9 cellular contexts compared by ENCODE assay signal in the genomic region with DNA sequence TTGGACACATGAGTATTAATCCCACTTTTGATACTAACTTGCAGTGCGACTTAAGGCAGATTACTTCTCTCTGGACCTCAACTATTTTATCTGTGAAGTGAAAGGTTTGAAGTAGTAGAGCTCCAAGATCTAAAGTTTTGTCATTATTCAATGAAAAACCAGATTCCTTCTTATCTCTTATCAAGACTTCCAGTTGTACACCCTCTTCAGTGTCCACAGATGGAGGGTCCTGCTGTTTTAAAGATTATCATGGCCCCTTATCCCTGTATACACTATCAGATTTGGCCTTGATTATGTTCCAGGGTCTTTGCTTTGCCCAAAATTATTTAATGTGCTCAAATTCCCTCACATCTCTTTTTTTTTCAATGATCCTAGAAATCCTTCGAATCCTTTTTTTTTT. TPM values are rescaled to one million over a fixed set of nuclear protein-coding genes. Genes with fewer than 3 reads are reported as not detected.
DNase-seq lines count a peak whose midpoint lies in the region; TF ChIP-seq lines count a peak whose summit lies in the region.
"Had no signal": no experiment of that assay in that cellular context is flagged by ENCODE, and none has a peak within 500 bp of the region (broad histone marks: within the 10 kb centered on the region; RNA-seq: fewer than 3 reads in every experiment).

No MANE protein-coding gene starts in this region.

- POLR2A ChIA-PET in HEK293 (lab: Yijun Ruan, JAX): interaction anchor here (1.8 to 3.4 kb wide), 3 partner anchors 8 to 78 kb away, joined by 9 to 35 read pairs (median 13); a partner anchor contains a TSS

- no peaks in the 10 kb centered on the region for H3K9me2 ChIP-seq in hepatocyte (replicated peaks; ENCODE audit: insufficient read depth)

- H3K27ac ChIP-seq in HEK293 (ENCODE audit: extremely low read depth, low read depth, low read length): no peak overlapping the region
- no peak overlapping the region for H3K27ac ChIP-seq in WERI-Rb-1
- H3K27ac ChIP-seq in hepatocyte: peak overlapping the region; percentile 78
- peak overlapping the region in 5 of 21 experiments; percentile 89 to 97 (median 97) for H3K27ac ChIP-seq in skin epidermis

- DNase-seq in WERI-Rb-1 (no peak), hepatocyte (ENCODE audit: low spot score) (no peak), NCI-H226 (no peak), LoVo (ENCODE audit: low spot score) (no peak), GM19238 (ENCODE audit: insufficient read length, low spot score) (no peak), H4 (ENCODE audit: low spot score) (no peak)

- 75% methylated on average over 2 of the region's 2 CpGs for WGBS in hepatocyte (ENCODE audit: low lambda C conversion rate, missing lambda C conversion rate)

- TF ChIP-seq CTCF in HEK293 (tag by site-specific recombination; IDR thresholded peaks at IDR 0.05) (no peak), WERI-Rb-1 (IDR thresholded peaks at IDR 0.05; ENCODE audit: low read depth, low read length) (no peak), hepatocyte (IDR thresholded peaks at IDR 0.05; ENCODE audit: poor library complexity) (no peak)

- H3K4me2 ChIP-seq in hepatocyte: peak overlapping the region; percentile 79

- H3K4me3 ChIP-seq in HEK293 (ENCODE audit: low read depth, low read length): peak overlapping the region; percentile 100
- peak overlapping the region; percentile 95 for H3K4me3 ChIP-seq in WERI-Rb-1 (ENCODE audit: low read depth, low read length)
- H3K4me3 ChIP-seq in hepatocyte: peak overlapping the region; percentile 31
- H3K4me3 ChIP-seq in skin epidermis: peak overlapping the region in 6 of 7 experiments; percentile 77 to 100 (median 98)

- H3K9me3 ChIP-seq in HEK293 (ENCODE audit: control insufficient read depth, insufficient read depth, low read depth, low read length) (no peaks in the 10 kb centered on the region), WERI-Rb-1 (ENCODE audit: severe bottlenecking) (no peaks in the 10 kb centered on the region), hepatocyte (ENCODE audit: low read depth) (no peaks in the 10 kb centered on the region)

- peaks cover 11% of the 10 kb centered on the region for H4K20me1 ChIP-seq in hepatocyte (ENCODE audit: insufficient read depth, poor library complexity, severe bottlenecking)

- peaks cover 83% of the 10 kb centered on the region for H3K79me2 ChIP-seq in hepatocyte

- H3K4me1 ChIP-seq in HEK293 (ENCODE audit: control insufficient read depth, insufficient read depth, low read length) (no peaks in the 10 kb centered on the region), hepatocyte (ENCODE audit: insufficient read depth) (peaks cover 10% of the 10 kb centered on the region)

- H3K36me3 ChIP-seq in HEK293 (ENCODE audit: control insufficient read depth in 2 of 2, insufficient read depth in 1 of 2, low read length in 2 of 2) (peaks cover 9 to 12% of the 10 kb centered on the region in 2 experiments; a peak in 2 of 3 replicates), WERI-Rb-1 (peaks cover 32% of the 10 kb centered on the region), hepatocyte (replicated peaks; ENCODE audit: insufficient read depth, low read depth) (no peaks in the 10 kb centered on the region)

- H3K27me3 ChIP-seq in WERI-Rb-1 (ENCODE audit: insufficient read depth, low read depth, severe bottlenecking) (no peaks in the 10 kb centered on the region), hepatocyte (no peaks in the 10 kb centered on the region)

- H2AFZ ChIP-seq in hepatocyte: peak overlapping the region; percentile 14

- CTCF ChIA-PET in HEK293 (lab: Yijun Ruan, JAX): interaction anchor here (0.9 to 4.7 kb wide), 5 partner anchors 9 to 306 kb away, joined by 3 to 19 read pairs (median 6); no protein-coding TSS in a partner anchor

TF ChIP-seq in HEK293, 187 proteins besides CTCF, POLR2A, EP300 and RAD21:
- TF ChIP-seq ZNF2 (tag by site-specific recombination; IDR thresholded peaks at IDR 0.05) (no peak), ZNF747 (tag by site-specific recombination; IDR thresholded peaks at IDR 0.05) (no peak), MZF1 (tag by site-specific recombination; IDR thresholded peaks at IDR 0.05; ENCODE audit: borderline replicate concordance) (no peak), ZNF211 (tag by site-specific recombination; IDR thresholded peaks at IDR 0.05; ENCODE audit: low read depth) (no peak), ZNF221 (tag by site-specific recombination; IDR thresholded peaks at IDR 0.05; ENCODE audit: borderline replicate concordance) (no peak), TRIM28 (IDR thresholded peaks at IDR 0.05; ENCODE audit: borderline replicate concordance, low read length) (no peak), GLI4 (tag by site-specific recombination; IDR thresholded peaks at IDR 0.05) (no peak), ZNF76 (tag by site-specific recombination; IDR thresholded peaks at IDR 0.05; ENCODE audit: borderline replicate concordance, low read depth) (no peak)
- TF ChIP-seq, protein P1, sequence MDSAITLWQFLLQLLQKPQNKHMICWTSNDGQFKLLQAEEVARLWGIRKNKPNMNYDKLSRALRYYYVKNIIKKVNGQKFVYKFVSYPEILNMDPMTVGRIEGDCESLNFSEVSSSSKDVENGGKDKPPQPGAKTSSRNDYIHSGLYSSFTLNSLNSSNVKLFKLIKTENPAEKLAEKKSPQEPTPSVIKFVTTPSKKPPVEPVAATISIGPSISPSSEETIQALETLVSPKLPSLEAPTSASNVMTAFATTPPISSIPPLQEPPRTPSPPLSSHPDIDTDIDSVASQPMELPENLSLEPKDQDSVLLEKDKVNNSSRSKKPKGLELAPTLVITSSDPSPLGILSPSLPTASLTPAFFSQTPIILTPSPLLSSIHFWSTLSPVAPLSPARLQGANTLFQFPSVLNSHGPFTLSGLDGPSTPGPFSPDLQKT (IDR thresholded peaks at IDR 0.05; ENCODE audit: borderline replicate concordance, low read depth, low read length): no peak
- TF ChIP-seq, protein P2, sequence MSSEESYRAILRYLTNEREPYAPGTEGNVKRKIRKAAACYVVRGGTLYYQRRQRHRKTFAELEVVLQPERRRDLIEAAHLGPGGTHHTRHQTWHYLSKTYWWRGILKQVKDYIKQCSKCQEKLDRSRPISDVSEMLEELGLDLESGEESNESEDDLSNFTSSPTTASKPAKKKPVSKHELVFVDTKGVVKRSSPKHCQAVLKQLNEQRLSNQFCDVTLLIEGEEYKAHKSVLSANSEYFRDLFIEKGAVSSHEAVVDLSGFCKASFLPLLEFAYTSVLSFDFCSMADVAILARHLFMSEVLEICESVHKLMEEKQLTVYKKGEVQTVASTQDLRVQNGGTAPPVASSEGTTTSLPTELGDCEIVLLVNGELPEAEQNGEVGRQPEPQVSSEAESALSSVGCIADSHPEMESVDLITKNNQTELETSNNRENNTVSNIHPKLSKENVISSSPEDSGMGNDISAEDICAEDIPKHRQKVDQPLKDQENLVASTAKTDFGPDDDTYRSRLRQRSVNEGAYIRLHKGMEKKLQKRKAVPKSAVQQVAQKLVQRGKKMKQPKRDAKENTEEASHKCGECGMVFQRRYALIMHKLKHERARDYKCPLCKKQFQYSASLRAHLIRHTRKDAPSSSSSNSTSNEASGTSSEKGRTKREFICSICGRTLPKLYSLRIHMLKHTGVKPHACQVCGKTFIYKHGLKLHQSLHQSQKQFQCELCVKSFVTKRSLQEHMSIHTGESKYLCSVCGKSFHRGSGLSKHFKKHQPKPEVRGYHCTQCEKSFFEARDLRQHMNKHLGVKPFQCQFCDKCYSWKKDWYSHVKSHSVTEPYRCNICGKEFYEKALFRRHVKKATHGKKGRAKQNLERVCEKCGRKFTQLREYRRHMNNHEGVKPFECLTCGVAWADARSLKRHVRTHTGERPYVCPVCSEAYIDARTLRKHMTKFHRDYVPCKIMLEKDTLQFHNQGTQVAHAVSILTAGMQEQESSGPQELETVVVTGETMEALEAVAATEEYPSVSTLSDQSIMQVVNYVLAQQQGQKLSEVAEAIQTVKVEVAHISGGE (tag by site-specific recombination; conservative IDR thresholded peaks at IDR 0.05; ENCODE audit: low read depth): no peak

RNA-seq across cellular contexts. Expression of a gene that starts 1.1 kb away (rescaled TPM):
- total RNA-seq in hepatocyte: 5.7 and 12.6 TPM in 2 replicates
- polyA plus RNA-seq in hepatocyte: 11.9 and 15.2 TPM in 2 replicates
- 1.5 and 5.8 TPM in 2 replicates for total RNA-seq in H4 (2014; rRNA removed; shearing (Covaris generic))

RNA-seq across cellular contexts. Expression of a gene that starts 1.3 kb away (rescaled TPM):
- 94.6 and 102 TPM in 2 replicates for total RNA-seq in hepatocyte
- polyA plus RNA-seq in hepatocyte: 192 and 201 TPM in 2 replicates
- total RNA-seq in H4 (2014; rRNA removed; shearing (Covaris generic)): 172 and 184 TPM in 2 replicates

RNA-seq across cellular contexts. Expression of a gene that starts 16.6 kb away (rescaled TPM):
- 0.32 and 0.40 TPM in 2 replicates for total RNA-seq in hepatocyte
- polyA plus RNA-seq in hepatocyte: 0.12 TPM in 1 of 2 replicates, not detected in the other
- 0.04 and 0.08 TPM in 2 replicates for total RNA-seq in H4 (2014; rRNA removed; shearing (Covaris generic))

RNA-seq across cellular contexts. Expression of a gene that starts 28.1 kb away (rescaled TPM):
- total RNA-seq in hepatocyte: 2.5 and 6.9 TPM in 2 replicates
- 3.8 and 4.5 TPM in 2 replicates for polyA plus RNA-seq in hepatocyte
- not detected in 2 replicates for total RNA-seq in H4 (2014; rRNA removed; shearing (Covaris generic))
- total RNA-seq: NCI-H460 had no signal

RNA-seq across cellular contexts. Expression of a gene that starts 48.8 kb away (rescaled TPM):
- total RNA-seq in hepatocyte: 17.5 and 20.4 TPM in 2 replicates
- polyA plus RNA-seq in hepatocyte: 6.2 and 6.5 TPM in 2 replicates
- total RNA-seq in H4 (2014; rRNA removed; shearing (Covaris generic)): 13.0 and 21.2 TPM in 2 replicates

Comparison
In these comparisons a context has a peak if more than half of its experiments do, and no peak if none do; other contexts are left out.
1. H3K4me3 ChIP-seq: peak in every context shown above with its lines; median percentile 100 in HEK293; 98 in skin epidermis; 95 in WERI-Rb-1; 31 in hepatocyte.